In the genomic region with DNA sequence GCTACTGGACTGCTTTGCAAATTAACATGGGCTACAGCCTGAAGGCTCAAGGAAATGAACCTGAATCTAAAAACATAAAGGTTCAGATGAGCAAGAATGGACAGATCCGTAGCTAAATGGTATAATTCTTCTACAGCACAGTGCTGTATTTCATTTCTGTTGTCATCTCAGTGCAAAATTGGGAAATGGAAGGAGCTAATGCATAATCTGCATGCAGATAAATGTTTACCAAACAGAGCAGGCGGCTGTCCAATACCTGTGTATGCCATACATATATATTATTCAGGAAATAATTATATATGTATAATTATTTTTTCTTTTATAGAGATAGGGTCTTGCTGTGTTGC, we compare ENCODE assay signal across 15 cellular contexts. TPM values are rescaled to one million over a fixed set of nuclear protein-coding genes. Genes with fewer than 3 reads are reported as not detected.
DNase-seq lines count a peak whose midpoint lies in the region; ATAC-seq, FAIRE-seq and TF ChIP-seq lines count a peak whose summit lies in the region.
"Had no signal": no experiment of that assay in that cellular context is flagged by ENCODE, and none has a peak within 500 bp of the region (broad histone marks: within the 10 kb centered on the region; RNA-seq: fewer than 3 reads in every experiment).

No MANE protein-coding gene starts in this region.

- H4K91ac ChIP-seq in neuronal stem cell (ENCODE audit: low read depth, low read length, poor library complexity), result no peak overlapping the region

- H3K9ac ChIP-seq in Loucy (ENCODE audit: low read depth, low read length, poor library complexity, severe bottlenecking) (no peak overlapping the region), neuronal stem cell (ENCODE audit: low read depth, low read length, poor library complexity) (no peak overlapping the region)

- H3K4me2 ChIP-seq in DOHH2 (ENCODE audit: low read length), result no peak overlapping the region
- no peak overlapping the region for H3K4me2 ChIP-seq in Loucy (ENCODE audit: low read depth, low read length, poor library complexity, severe bottlenecking)
- no peak overlapping the region for H3K4me2 ChIP-seq in neuronal stem cell (ENCODE audit: insufficient read depth, low read length, poor library complexity, severe bottlenecking)
- H3K4me2 ChIP-seq: smooth muscle cell had no signal

- no peaks in the 10 kb centered on the region for H3K27me3 Mint-ChIP-seq in chondrocyte (ENCODE audit: low read depth)
- H3K27me3 Mint-ChIP-seq in activated CD4-positive, alpha-beta memory T cell treated with anti-CD3 and anti-CD28 coated beads for 36 hours, result no peaks in the 10 kb centered on the region
- H3K27me3 Mint-ChIP-seq: activated B cell treated with CpG ODN at 0.5 μM for 24 hours; stimulated activated naive B cell treated with anti-CD40 and anti-IgM and Interleukin-4, amounts not matched to agents 10 μg/mL and 1 μg/mL and 100 μg/mL, for 72 hours had no signal

- TF ChIP-seq CTCF in DOHH2 (IDR thresholded peaks at IDR 0.05; ENCODE audit: low read depth, low read length, poor library complexity, severe bottlenecking), result peak; percentile 23
- no peak for TF ChIP-seq CTCF in Loucy (conservative IDR thresholded peaks at IDR 0.05; ENCODE audit: low read length)
- peak; percentile 4 for TF ChIP-seq CTCF in chondrocyte (IDR thresholded peaks at IDR 0.05)

- H4K20me1 ChIP-seq in DOHH2 (ENCODE audit: control insufficient read depth, insufficient read depth, low read depth, low read length), result no peaks in the 10 kb centered on the region
- H4K20me1 ChIP-seq in Loucy (ENCODE audit: insufficient read depth, low read length, poor library complexity, severe bottlenecking), result peaks cover 5% of the 10 kb centered on the region

- POLR2A ChIA-PET in activated CD4-positive, alpha-beta memory T cell treated with anti-CD3 and anti-CD28 coated beads for 36 hours (lab: Charles Lee), result no interaction called here

- H3K9me3 Mint-ChIP-seq in chondrocyte (ENCODE audit: low read depth), result no peaks in the 10 kb centered on the region
- no peaks in the 10 kb centered on the region for H3K9me3 Mint-ChIP-seq in activated CD4-positive, alpha-beta memory T cell treated with anti-CD3 and anti-CD28 coated beads for 36 hours
- H3K9me3 Mint-ChIP-seq: activated B cell treated with CpG ODN at 0.5 μM for 24 hours had no signal

- no peak overlapping the region for H3K27ac Mint-ChIP-seq in chondrocyte (ENCODE audit: unreplicated experiment)
- H3K27ac Mint-ChIP-seq in activated CD4-positive, alpha-beta memory T cell treated with anti-CD3 and anti-CD28 coated beads for 36 hours, result no peak overlapping the region
- H3K27ac Mint-ChIP-seq: activated B cell treated with CpG ODN at 0.5 μM for 24 hours; stimulated activated naive B cell treated with anti-CD40 and anti-IgM and Interleukin-4, amounts not matched to agents 10 μg/mL and 1 μg/mL and 100 μg/mL, for 72 hours had no signal

- peaks cover 7% of the 10 kb centered on the region for H3K36me3 ChIP-seq in DOHH2 (ENCODE audit: control insufficient read depth, low read length)
- H3K36me3 ChIP-seq in Loucy (ENCODE audit: insufficient read depth, low read length), result no peaks in the 10 kb centered on the region
- no peaks in the 10 kb centered on the region for H3K36me3 ChIP-seq in neuronal stem cell (replicated peaks in 1 of 2; ENCODE audit: control insufficient read depth in 2 of 2, insufficient read depth in 2 of 2, low read length in 2 of 2)
- H3K36me3 ChIP-seq: thoracic aorta had no signal

- no peak overlapping the region for H3K27ac ChIP-seq in DOHH2 (ENCODE audit: low read depth, low read length)
- H3K27ac ChIP-seq in neuronal stem cell (replicated peaks; ENCODE audit: low read length), result no peak overlapping the region
- H3K27ac ChIP-seq: foreskin keratinocyte, thoracic aorta had no signal

- H3K9me2 ChIP-seq in DOHH2 (replicated peaks; ENCODE audit: control insufficient read depth, low read length) (no peaks in the 10 kb centered on the region), Loucy (replicated peaks; ENCODE audit: low read depth, low read length) (no peaks in the 10 kb centered on the region)

- H3K36me3 Mint-ChIP-seq in chondrocyte (ENCODE audit: low read depth), result peaks cover 6% of the 10 kb centered on the region
- peaks cover 8% of the 10 kb centered on the region for H3K36me3 Mint-ChIP-seq in activated CD4-positive, alpha-beta memory T cell treated with anti-CD3 and anti-CD28 coated beads for 36 hours

- H4K8ac ChIP-seq in neuronal stem cell (ENCODE audit: low read depth, low read length), result no peak overlapping the region

- no peak overlapping the region for H3K18ac ChIP-seq in neuronal stem cell (ENCODE audit: low read length)

- DNase-seq in chondrocyte (ENCODE audit: low spot score) (no peak), neuronal stem cell (ENCODE audit: low spot score) (no peak), urothelium cell line (ENCODE audit: low spot score) (no peak)
- DNase-seq in activated CD4-positive, alpha-beta memory T cell treated with anti-CD3 and anti-CD28 coated beads for 36 hours, result no peak
- DNase-seq: activated B cell treated with CpG ODN at 0.5 μM for 24 hours, NCI-H1436, Right ventricle myocardium superior had no signal

- H3K4me3 ChIP-seq in DOHH2 (ENCODE audit: low read length) (no peak overlapping the region), Loucy (ENCODE audit: low read length, poor library complexity, severe bottlenecking) (no peak overlapping the region), neuronal stem cell (ENCODE audit: low read length in 2 of 2) (no peak overlapping the region)
- H3K4me3 ChIP-seq: MG63, smooth muscle cell, thoracic aorta had no signal

- H2BK5ac ChIP-seq in neuronal stem cell (ENCODE audit: low read length), result no peak overlapping the region

- H3K4me1 Mint-ChIP-seq in chondrocyte (ENCODE audit: low read depth), result peaks cover 18% of the 10 kb centered on the region
- peaks cover 8% of the 10 kb centered on the region for H3K4me1 Mint-ChIP-seq in activated CD4-positive, alpha-beta memory T cell treated with anti-CD3 and anti-CD28 coated beads for 36 hours (ENCODE audit: low read depth)

- H3K79me1 ChIP-seq in neuronal stem cell (ENCODE audit: low read depth, low read length), result no peaks in the 10 kb centered on the region

- H3K27me3 ChIP-seq in DOHH2 (ENCODE audit: control insufficient read depth, low read length) (0 out of 2 replicates have a peak, but pooled peaks cover 1% of the 10 kb centered on the region), Loucy (ENCODE audit: insufficient read depth, low read length, poor library complexity, severe bottlenecking) (peaks cover 4% of the 10 kb centered on the region), neuronal stem cell (ENCODE audit: control insufficient read depth in 3 of 3, insufficient read depth in 3 of 3, low read depth in 1 of 3, low read length in 3 of 3) (peaks cover 0 to 2% (median 0%) of the 10 kb centered on the region in 3 experiments)
- H3K27me3 ChIP-seq: foreskin keratinocyte, MG63 had no signal

- H3K4me1 ChIP-seq in DOHH2 (ENCODE audit: control insufficient read depth, low read length) (peaks cover 26% of the 10 kb centered on the region), Loucy (ENCODE audit: insufficient read depth, low read length, poor library complexity, severe bottlenecking) (peaks cover 7% of the 10 kb centered on the region), neuronal stem cell (ENCODE audit: control insufficient read depth in 2 of 2, insufficient read depth in 1 of 2, low read depth in 1 of 2, low read length in 2 of 2) (peaks cover 0 to 4% of the 10 kb centered on the region in 2 donors)
- H3K4me1 ChIP-seq: foreskin keratinocyte had no signal

- intact Hi-C loops in activated CD4-positive, alpha-beta memory T cell treated with anti-CD3 and anti-CD28 coated beads for 36 hours (cut with micrococcal nuclease), result loop anchor here (1.0 to 10.0 kb wide), 6 partner anchors 54 to 985 kb away; a partner anchor contains a TSS

- H2BK12ac ChIP-seq in neuronal stem cell (ENCODE audit: low read length), result no peak overlapping the region

- no peak for ATAC-seq in HG03460 (IDR thresholded peaks at IDR 0.05; ENCODE audit: unreplicated experiment)

- H3F3A ChIP-seq in DOHH2 (ENCODE audit: control insufficient read depth, insufficient read depth) (peaks cover 2% of the 10 kb centered on the region; the same call in 1 of the 2 replicates), Loucy (ENCODE audit: low read depth) (no peaks in the 10 kb centered on the region)

- no peak overlapping the region for H3K4me3 Mint-ChIP-seq in chondrocyte (ENCODE audit: unreplicated experiment)
- H3K4me3 Mint-ChIP-seq in activated CD4-positive, alpha-beta memory T cell treated with anti-CD3 and anti-CD28 coated beads for 36 hours, result no peak overlapping the region
- H3K4me3 Mint-ChIP-seq: stimulated activated naive B cell treated with anti-CD40 and anti-IgM and Interleukin-4, amounts not matched to agents 10 μg/mL and 1 μg/mL and 100 μg/mL, for 72 hours had no signal

- H3K14ac ChIP-seq in neuronal stem cell (ENCODE audit: low read length), result no peak overlapping the region

- H2AK5ac ChIP-seq in neuronal stem cell (ENCODE audit: low read depth, low read length), result no peak overlapping the region

- H3K4ac ChIP-seq in neuronal stem cell (ENCODE audit: low read length), result no peak overlapping the region

- no peak overlapping the region for H3K23ac ChIP-seq in neuronal stem cell (ENCODE audit: low read depth, low read length, poor library complexity)

- H3K9me3 ChIP-seq in DOHH2 (ENCODE audit: control insufficient read depth, insufficient read depth, low read length) (no peaks in the 10 kb centered on the region), Loucy (ENCODE audit: insufficient read depth, low read depth, low read length) (no peaks in the 10 kb centered on the region), neuronal stem cell (replicated peaks in 1 of 2; ENCODE audit: control insufficient read depth in 2 of 2, insufficient read depth in 1 of 2, low read depth in 1 of 2, low read length in 2 of 2) (no peaks in the 10 kb centered on the region)
- H3K9me3 ChIP-seq: MG63, thoracic aorta had no signal

- H3K79me2 ChIP-seq in DOHH2 (ENCODE audit: control insufficient read depth, low read length), result peaks cover 10% of the 10 kb centered on the region
- H3K79me2 ChIP-seq in Loucy (ENCODE audit: insufficient read depth, low read length), result peaks cover 7% of the 10 kb centered on the region

- FAIRE-seq in urothelium cell line (lab: Jason Lieb, UNC), result no peak

- WGBS in neuronal stem cell (ENCODE audit: extremely low coverage in 2 of 2, insufficient read length in 2 of 2, insufficient replicate concordance in 1 of 2), 2 donors, result no CpG with 5 or more reads among the region's 2 CpGs

- no peak overlapping the region for H2BK15ac ChIP-seq in neuronal stem cell (ENCODE audit: low read length)

- no peak overlapping the region for H2BK120ac ChIP-seq in neuronal stem cell (ENCODE audit: low read depth, low read length)

- H2AFZ ChIP-seq in Loucy (ENCODE audit: low read length) (peak overlapping the region; percentile 58; the same call in 1 of the 2 replicates), neuronal stem cell (ENCODE audit: low read length) (peak overlapping the region; percentile 39)

- CTCF ChIA-PET in activated CD4-positive, alpha-beta memory T cell treated with anti-CD3 and anti-CD28 coated beads for 36 hours (lab: Charles Lee), result interaction anchor here (0.6 to 1.8 kb wide), 27 partner anchors 13 to 696 kb away, joined by 3 to 17 read pairs (median 4); a partner anchor contains a TSS

RNA-seq across cellular contexts. Expression of a gene that starts 4.3 kb away (rescaled TPM):
- 164 to 241 TPM (median 237 TPM) in 3 replicates for total RNA-seq in chondrocyte
- 86.8 TPM for polyA plus RNA-seq in neuronal stem cell (2013, experiment 1 of 2)
- polyA plus RNA-seq in neuronal stem cell (2013, experiment 2 of 2), result 85.4 TPM
- 100 to 1,000 TPM; 358 to 368 TPM for total RNA-seq in activated CD4-positive, alpha-beta memory T cell treated with anti-CD3 and anti-CD28 coated beads for 36 hours

RNA-seq across cellular contexts. Expression of a gene that starts 36.5 kb away (rescaled TPM):
- total RNA-seq in chondrocyte, result 85.2 to 92.1 TPM (median 88.6 TPM) in 3 replicates
- 63.9 TPM for polyA plus RNA-seq in neuronal stem cell (2013, experiment 1 of 2)
- 63.0 TPM for polyA plus RNA-seq in neuronal stem cell (2013, experiment 2 of 2)
- total RNA-seq in activated CD4-positive, alpha-beta memory T cell treated with anti-CD3 and anti-CD28 coated beads for 36 hours, result 100 to 1,000 TPM; 131 to 132 TPM
